ENCODE assay signal across 8 cellular contexts in genomic region chr9:126705311-126705766, GRCh38.
DNase-seq lines count a peak whose midpoint lies in the region; ATAC-seq and TF ChIP-seq lines count a peak whose summit lies in the region.

No MANE protein-coding gene starts in this region.

- H4K20me1 ChIP-seq in mammary epithelial cell (ENCODE audit: insufficient read depth, low read length) = no peaks in the 10 kb centered on the region

- H3K4me1 ChIP-seq in mammary epithelial cell (ENCODE audit: insufficient read depth, low read length) = peaks cover 20% of the 10 kb centered on the region

- ATAC-seq in GM19467 (IDR thresholded peaks at IDR 0.05; ENCODE audit: unreplicated experiment) = no peak

- H3K4me3 ChIP-seq in mammary epithelial cell (replicated peaks in 1 of 3; ENCODE audit: insufficient read depth in 1 of 3, low read depth in 2 of 3, low read length in 3 of 3) = peak overlapping the region in 2 of 3 experiments; percentile 31 to 42

- H3K79me2 ChIP-seq in mammary epithelial cell (ENCODE audit: insufficient read depth, low read length) = no peaks in the 10 kb centered on the region

- intact Hi-C loops in mammary epithelial cell (cut with micrococcal nuclease) = loop anchor here (1.0 to 2.0 kb wide), 5 partner anchors 15 to 204 kb away; no protein-coding TSS in a partner anchor

- 0% methylated on average over 6 of the region's 30 CpGs for WGBS in mammary epithelial cell (ENCODE audit: low coverage, missing lambda C conversion rate)

- H3K4me2 ChIP-seq in mammary epithelial cell (ENCODE audit: insufficient read depth, low read depth, low read length) = peak overlapping the region; percentile 84

- H3K36me3 ChIP-seq in mammary epithelial cell (ENCODE audit: insufficient read depth, low read length) = no peaks in the 10 kb centered on the region

- CTCF ChIA-PET in mammary epithelial cell (lab: Charles Lee; ENCODE audit: low non-redundant PET) = interaction anchor here (0.6 to 2.7 kb wide), 4 partner anchors 48 to 76 kb away, joined by 3 to 57 read pairs (median 4); no protein-coding TSS in a partner anchor

- BruUV-seq in mammary epithelial cell (replicated peaks; lab: Mats Ljungman, UMichigan) = no TSS peak

- DNase-seq in AG08396 (ENCODE audit: low spot score) (peak; percentile 88), GM20000 (ENCODE audit: low spot score) (peak; percentile 91), NCI-H2171 (lab: John Stamatoyannopoulos, UW) (peak; percentile 59), mammary epithelial cell (peak; percentile 60), kidney glomerular epithelial cell (lab: John Stamatoyannopoulos, UW) (peak; percentile 64)
- DNase-seq in activated CD4-positive, CD25-positive, alpha-beta regulatory T cell (lab: John Stamatoyannopoulos, UW) = peak; percentile 63 to 85 (median 76)
- DNase-seq in stimulated activated CD4-positive, alpha-beta T cell treated with anti-CD3 and anti-CD28 coated beads, Interleukin-1b, Interleukin-23, amount 100 ng/mL, for 4 hours (ENCODE audit: low read depth in 2 of 2) = peak; percentile 80 to 82

- H3K9me3 ChIP-seq in mammary epithelial cell (replicated peaks; ENCODE audit: insufficient read depth, low read length) = no peaks in the 10 kb centered on the region

- H3K27ac ChIP-seq in mammary epithelial cell (ENCODE audit: insufficient read depth, low read depth, low read length) = no peak overlapping the region

- TF ChIP-seq CTCF in GM20000 (IDR thresholded peaks at IDR 0.05; ENCODE audit: extremely low read depth, missing control alignments) = peak; percentile 63
- peak; percentile 89 to 93 for TF ChIP-seq CTCF in mammary epithelial cell (conservative IDR thresholded peaks at IDR 0.05 in 1 of 2, IDR thresholded peaks at IDR 0.05 in 1 of 2; ENCODE audit: extremely low read depth in 1 of 2, insufficient read depth in 1 of 2, low read depth in 1 of 2, low read length in 2 of 2)

- dilution Hi-C loops in mammary epithelial cell (cut with HindIII; ENCODE audit: low sequenced_read_pairs) = loop anchor here (5.0 kb wide), 1 partner anchor 82 kb away; no protein-coding TSS in a partner anchor

- H3K9ac ChIP-seq in mammary epithelial cell (ENCODE audit: insufficient read depth, low read length) = no peak overlapping the region

- H2AFZ ChIP-seq in mammary epithelial cell (ENCODE audit: low read depth, low read length) = peak overlapping the region; percentile 92

- H3K27me3 ChIP-seq in mammary epithelial cell (ENCODE audit: insufficient read depth, low read length) = no peaks in the 10 kb centered on the region

- in situ Hi-C loops in mammary epithelial cell (cut with MboI; ENCODE audit: low sequenced_read_pairs in 2 of 2) = loop anchor here (5.0 kb wide), 2 partner anchors 77 to 82 kb away; no protein-coding TSS in a partner anchor
